Comparison of ENCODE assay signal across 1 cellular context in genomic region chr20:34948030-34948429, GRCh38.
TF ChIP-seq lines count a peak whose summit lies in the region.

No MANE protein-coding gene starts in this region.

TF ChIP-seq in HEK293, 187 proteins besides CTCF, POLR2A, EP300 and RAD21 (continued from another document):
- TF ChIP-seq ZNF610 (tag by site-specific recombination; IDR thresholded peaks at IDR 0.05; ENCODE audit: borderline replicate concordance) (no peak), ZNF146 (tag by site-specific recombination; IDR thresholded peaks at IDR 0.05) (no peak), ZNF202 (tag by site-specific recombination; IDR thresholded peaks at IDR 0.05; ENCODE audit: borderline replicate concordance) (no peak), ZBTB26 (tag by site-specific recombination; optimal IDR thresholded peaks at IDR 0.05) (no peak), ZNF585B (tag by site-specific recombination; IDR thresholded peaks at IDR 0.05) (no peak)
TF ChIP-seq in HEK293: peak in this region for 6.
